ENCODE assay signal across 9 cellular contexts in genomic region chr5:81393783-81394718, GRCh38. TPM values are rescaled to one million over a fixed set of nuclear protein-coding genes. Genes with fewer than 3 reads are reported as not detected.
DNase-seq lines count a peak whose midpoint lies in the region; ATAC-seq and TF ChIP-seq lines count a peak whose summit lies in the region.
"Had no signal": no experiment of that assay in that cellular context is flagged by ENCODE, and none has a peak within 500 bp of the region (broad histone marks: within the 10 kb centered on the region; RNA-seq: fewer than 3 reads in every experiment).

Gene ACOT12 (minus strand): TSS chr5:81394134. CDS start chr5:81394114, 20 bp downstream.

- peaks cover 13% of the 10 kb centered on the region for H3K36me3 Mint-ChIP-seq in Calu3 (ENCODE audit: insufficient read depth, unreplicated experiment)
- H3K36me3 Mint-ChIP-seq in progenitor cell of endocrine pancreas (ENCODE audit: insufficient read depth), result no peaks in the 10 kb centered on the region
- H3K36me3 Mint-ChIP-seq in immature natural killer cell, result no peaks in the 10 kb centered on the region

- CTCF ChIA-PET in Calu3 (lab: Charles Lee), result interaction anchor here (0.5 to 1.8 kb wide), 4 partner anchors 92 to 772 kb away, joined by 3 to 5 read pairs (median 4); partner anchors contain the start of gene ZCCHC9

- H3K27me3 Mint-ChIP-seq in Calu3 (ENCODE audit: unreplicated experiment) (no peaks in the 10 kb centered on the region), progenitor cell of endocrine pancreas (peaks cover 49% of the 10 kb centered on the region), immature natural killer cell (ENCODE audit: low read depth in 3 of 3) (peaks cover 9 to 37% (median 14%) of the 10 kb centered on the region in 3 donors)

- no peaks in the 10 kb centered on the region for H3K9me3 Mint-ChIP-seq in Calu3 (ENCODE audit: low read depth, unreplicated experiment)
- H3K9me3 Mint-ChIP-seq in progenitor cell of endocrine pancreas (ENCODE audit: low read depth), result peaks cover 4% of the 10 kb centered on the region
- H3K9me3 Mint-ChIP-seq in immature natural killer cell, result peaks cover 0 to 6% (median 0%) of the 10 kb centered on the region in 6 donors

- no TSS peak for BruUV-seq in Calu3 (replicated peaks; lab: Mats Ljungman, UMichigan)

- no peaks in the 10 kb centered on the region for H3K4me1 Mint-ChIP-seq in Calu3 (ENCODE audit: low read depth, unreplicated experiment)
- no peaks in the 10 kb centered on the region for H3K4me1 Mint-ChIP-seq in progenitor cell of endocrine pancreas (ENCODE audit: low read depth)
- H3K4me1 Mint-ChIP-seq in immature natural killer cell, result peaks cover 0 to 4% of the 10 kb centered on the region in 2 donors

- TF ChIP-seq CTCF in Calu3 (IDR thresholded peaks at IDR 0.05; ENCODE audit: unreplicated experiment), result no peak
- TF ChIP-seq CTCF in foreskin fibroblast (IDR thresholded peaks at IDR 0.05; ENCODE audit: low read depth, low read length), result no peak
- TF ChIP-seq CTCF in progenitor cell of endocrine pancreas (IDR thresholded peaks at IDR 0.05; ENCODE audit: unreplicated experiment), result no peak

- peak; percentile 31 for DNase-seq in Calu3
- peak; percentile 27 for DNase-seq in SK-N-DZ (ENCODE audit: low spot score)
- DNase-seq in foreskin fibroblast, result peak; percentile 19 to 59
- peak; percentile 16 for DNase-seq in progenitor cell of endocrine pancreas (ENCODE audit: low spot score, unreplicated experiment)
- no peak for DNase-seq in activated gamma-delta T cell (lab: John Stamatoyannopoulos, UW)
- DNase-seq in immature natural killer cell, result no peak
- DNase-seq in cortex of kidney (lab: John Stamatoyannopoulos, UW), result no peak

- peak within 1 kb of the TSS; percentile 45 to 62 for H3K4me3 ChIP-seq in foreskin fibroblast (ENCODE audit: low read depth in 1 of 2, low read length in 2 of 2)

- no peak for ATAC-seq in HG03469 (IDR thresholded peaks at IDR 0.05; ENCODE audit: unreplicated experiment)

- H3K4me3 Mint-ChIP-seq in Calu3 (ENCODE audit: low read depth, unreplicated experiment) (peak within 1 kb of the TSS; percentile 74), progenitor cell of endocrine pancreas (ENCODE audit: low read depth) (peak within 1 kb of the TSS; percentile 61), immature natural killer cell (no peak within 1 kb of the TSS)

- H3K27ac Mint-ChIP-seq in Calu3 (ENCODE audit: unreplicated experiment) (no peak within 1 kb of the TSS), progenitor cell of endocrine pancreas (no peak within 1 kb of the TSS), immature natural killer cell (no peak within 1 kb of the TSS)

- intact Hi-C loops in Calu3 (cut with micrococcal nuclease; ENCODE audit: unreplicated experiment), result loop anchor here (10.0 kb wide), 1 partner anchor 89 kb away; the partner anchor contains the start of gene ZCCHC9

RNA-seq across cellular contexts. Expression of gene ACOT12, which starts in this region (rescaled TPM):
- total RNA-seq in Calu3 (2022) (0.87 TPM in 1 of 2 replicates, not detected in the other), progenitor cell of endocrine pancreas (not detected in 2 replicates)
- not detected in 2 replicates for polyA plus RNA-seq in SK-N-DZ (2014; cell fraction: cytosol; rRNA removed)
- polyA plus RNA-seq in SK-N-DZ (2014; cell fraction: nucleus; rRNA removed), result 0.95 TPM in 1 of 2 replicates, not detected in the other
- polyA plus RNA-seq in immature natural killer cell, result not detected
- total RNA-seq: dermis microvascular lymphatic vessel endothelial cell had no signal

Comparison
In these comparisons a context has a peak if more than half of its experiments do, and no peak if none do; other contexts are left out.
1. Peak in DNase-seq in Calu3; RNA of the gene not detected or under 1 TPM.
2. Peak in DNase-seq in progenitor cell of endocrine pancreas; RNA of the gene not detected or under 1 TPM.
3. DNase-seq: peak in SK-N-DZ (single experiment) and foreskin fibroblast (2 of 2); none in activated gamma-delta T cell (single experiment), immature natural killer cell (0 of 3) and cortex of kidney (single experiment).
4. H3K4me3 Mint-ChIP-seq: peak in Calu3 (single experiment) and progenitor cell of endocrine pancreas (single experiment); none in immature natural killer cell (0 of 5).